In the genomic region with DNA sequence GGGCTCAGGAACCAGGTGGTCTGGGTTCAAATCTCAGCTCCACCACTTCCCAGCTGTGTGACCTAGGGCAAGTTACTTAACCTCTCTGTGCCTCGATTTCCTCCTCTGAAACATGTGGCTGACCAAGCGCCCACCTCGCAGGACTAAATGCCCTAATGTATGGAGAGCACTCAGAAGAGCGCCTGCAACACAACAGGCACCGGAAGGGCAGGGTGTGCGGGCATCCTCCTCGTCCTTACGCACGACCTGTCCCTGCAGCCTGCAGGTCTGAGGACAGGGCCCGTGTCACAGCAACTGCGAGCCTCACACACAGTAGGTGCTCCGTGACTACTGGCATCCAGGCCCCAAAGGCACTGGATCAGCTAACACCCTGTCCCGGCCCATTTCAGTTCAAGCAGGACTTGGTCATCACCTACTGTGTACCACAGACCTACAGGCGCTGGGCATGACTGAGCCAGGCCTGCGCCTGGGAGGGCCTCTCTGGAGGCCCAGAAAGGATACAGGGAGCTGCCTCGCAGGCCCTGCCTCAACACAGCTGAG, we compare ENCODE assay signal across 26 cellular contexts.
DNase-seq lines count a peak whose midpoint lies in the region; ATAC-seq, FAIRE-seq and TF ChIP-seq lines count a peak whose summit lies in the region.
"Had no signal": no experiment of that assay in that cellular context is flagged by ENCODE, and none has a peak within 500 bp of the region (broad histone marks: within the 10 kb centered on the region; RNA-seq: fewer than 3 reads in every experiment).

No MANE protein-coding gene starts in this region.

- POLR2A ChIA-PET in activated B cell treated with CpG ODN at 0.5 μM for 24 hours (lab: Charles Lee): no interaction called here

- 95 to 96% methylated on average over 16 of the region's 16 CpGs for WGBS in heart right ventricle, 2 donors
- WGBS in tibial nerve, 2 donors: 89 to 93% methylated on average over 11 to 16 of the region's 16 CpGs

- no peak overlapping the region for H3K4me3 Mint-ChIP-seq in activated B cell treated with CpG ODN at 0.5 μM for 24 hours
- peak overlapping the region; percentile 34 for H3K4me3 Mint-ChIP-seq in glutamatergic neuron (ENCODE audit: unreplicated experiment)
- H3K4me3 Mint-ChIP-seq: activated CD4-positive, alpha-beta memory T cell treated with anti-CD3 and anti-CD28 coated beads, Interleukin-2, amount 10 ng/mL, durations not matched to agents 7 days and 5 days; HFFc6 had no signal

- DNase-seq in left ventricle myocardium inferior (no peak), heart right ventricle (no peak), activated B cell treated with CpG ODN at 0.5 μM for 24 hours (no peak), glutamatergic neuron (no peak), tibial nerve (ENCODE audit: low spot score in 2 of 2) (no peak), NCI-H2081 treated with DMSO at 0.1 percent for 48 hours (lab: John Stamatoyannopoulos, UW) (no peak), HTR-8/SVneo (ENCODE audit: insufficient read length, low spot score) (no peak), T-helper 2 cell (no peak)
- DNase-seq: activated CD4-positive, alpha-beta memory T cell treated with anti-CD3 and anti-CD28 coated beads, Interleukin-2, amount 10 ng/mL, durations not matched to agents 7 days and 5 days; activated T-cell treated with anti-CD3 and anti-CD28 coated beads for 4 hours; amniotic stem cell; C1 segment of cervical spinal cord; HFFc6; lower lobe of right lung; MG63; NCI-H1436; NCI-H2107; NCI-H446 treated with DMSO at 0.1 percent for 48 hours; psoas muscle; Right ventricle myocardium superior; stimulated activated CD4-positive, alpha-beta T cell treated with anti-CD3 and anti-CD28 coated beads, Interleukin-1b, Interleukin-23, amount 100 ng/mL, for 48 hours; testis had no signal

- H3K4me1 Mint-ChIP-seq in activated B cell treated with CpG ODN at 0.5 μM for 24 hours (peaks cover 3% of the 10 kb centered on the region), glutamatergic neuron (ENCODE audit: low read depth, unreplicated experiment) (peaks cover 42% of the 10 kb centered on the region)

- intact Hi-C loops in left ventricle myocardium inferior (cut with micrococcal nuclease) (no loop called here), heart right ventricle (cut with DNase I) (no loop called here), activated B cell treated with CpG ODN at 0.5 μM for 24 hours (cut with micrococcal nuclease) (no loop called here)

- H3K36me3 Mint-ChIP-seq in activated B cell treated with CpG ODN at 0.5 μM for 24 hours (ENCODE audit: low read depth) (peaks cover 34% of the 10 kb centered on the region), glutamatergic neuron (ENCODE audit: unreplicated experiment) (no peaks in the 10 kb centered on the region)

- H3K27ac Mint-ChIP-seq in activated B cell treated with CpG ODN at 0.5 μM for 24 hours: peak overlapping the region; percentile 46
- H3K27ac Mint-ChIP-seq in glutamatergic neuron (ENCODE audit: unreplicated experiment): peak overlapping the region; percentile 68
- H3K27ac Mint-ChIP-seq: activated CD4-positive, alpha-beta memory T cell treated with anti-CD3 and anti-CD28 coated beads, Interleukin-2, amount 10 ng/mL, durations not matched to agents 7 days and 5 days; HFFc6 had no signal

- FAIRE-seq in HTR-8/SVneo (lab: Jason Lieb, UNC): no peak
- FAIRE-seq: keratinocyte had no signal

- H3K27me3 ChIP-seq in left ventricle myocardium inferior (ENCODE audit: low read depth) (no peaks in the 10 kb centered on the region), heart right ventricle (no peaks in the 10 kb centered on the region), tibial nerve (no peaks in the 10 kb centered on the region)
- H3K27me3 ChIP-seq: cardiac muscle cell, MG63, neutrophil, testis had no signal

- no peaks in the 10 kb centered on the region for H3K9me3 ChIP-seq in left ventricle myocardium inferior (replicated peaks)
- H3K9me3 ChIP-seq in heart right ventricle: no peaks in the 10 kb centered on the region
- H3K9me3 ChIP-seq in tibial nerve: no peaks in the 10 kb centered on the region
- H3K9me3 ChIP-seq: lower lobe of right lung, MG63, neutrophil, psoas muscle, testis had no signal

- H3K4me1 ChIP-seq in left ventricle myocardium inferior: peaks cover 62% of the 10 kb centered on the region
- H3K4me1 ChIP-seq in heart right ventricle: peaks cover 18 to 70% (median 44%) of the 10 kb centered on the region in 9 donors
- peaks cover 0 to 54% (median 19%) of the 10 kb centered on the region in 4 donors for H3K4me1 ChIP-seq in tibial nerve
- H3K4me1 ChIP-seq: psoas muscle had no signal

- H3K9me3 Mint-ChIP-seq in activated B cell treated with CpG ODN at 0.5 μM for 24 hours (no peaks in the 10 kb centered on the region), glutamatergic neuron (ENCODE audit: unreplicated experiment) (peaks cover 21% of the 10 kb centered on the region)
- H3K9me3 Mint-ChIP-seq: HFFc6 had no signal

- no peak for TF ChIP-seq EP300 in tibial nerve (IDR thresholded peaks at IDR 0.05)

- H3K27ac ChIP-seq in left ventricle myocardium inferior (replicated peaks) (peak overlapping the region; percentile 42), heart right ventricle (peak overlapping the region in 4 of 10 donors; percentile 29 to 67 (median 58)), tibial nerve (peak overlapping the region in 3 of 4 donors; percentile 23 to 79 (median 43))
- H3K27ac ChIP-seq: lower lobe of right lung, neutrophil, psoas muscle had no signal

- ATAC-seq in heart right ventricle (no peak), activated B cell treated with CpG ODN at 0.5 μM for 24 hours (ENCODE audit: low read depth) (no peak)
- ATAC-seq: lower lobe of right lung, psoas muscle had no signal

- TF ChIP-seq POLR2A in tibial nerve (IDR thresholded peaks at IDR 0.05): no peak

- TF ChIP-seq CTCF in left ventricle myocardium inferior (IDR thresholded peaks at IDR 0.05; ENCODE audit: borderline replicate concordance) (no peak), heart right ventricle (IDR thresholded peaks at IDR 0.05) (no peak), activated B cell treated with CpG ODN at 0.5 μM for 24 hours (IDR thresholded peaks at IDR 0.05) (no peak), glutamatergic neuron (IDR thresholded peaks at IDR 0.05; ENCODE audit: partially characterized antibody, unreplicated experiment) (no peak), tibial nerve (IDR thresholded peaks at IDR 0.05) (no peak)

- no peak overlapping the region for H3K4me3 ChIP-seq in left ventricle myocardium inferior
- no peak overlapping the region for H3K4me3 ChIP-seq in heart right ventricle
- H3K4me3 ChIP-seq in tibial nerve: no peak overlapping the region
- H3K4me3 ChIP-seq: cardiac muscle cell, lower lobe of right lung, MG63, psoas muscle, skin epidermis, testis had no signal

- CTCF ChIA-PET in activated B cell treated with CpG ODN at 0.5 μM for 24 hours (lab: Charles Lee): no interaction called here

- H3K27me3 Mint-ChIP-seq in activated B cell treated with CpG ODN at 0.5 μM for 24 hours (no peaks in the 10 kb centered on the region), glutamatergic neuron (ENCODE audit: unreplicated experiment) (peaks cover 25% of the 10 kb centered on the region)
- H3K27me3 Mint-ChIP-seq: activated CD4-positive, alpha-beta memory T cell treated with anti-CD3 and anti-CD28 coated beads, Interleukin-2, amount 10 ng/mL, durations not matched to agents 7 days and 5 days had no signal

- H3K36me3 ChIP-seq in left ventricle myocardium inferior (peaks cover 10% of the 10 kb centered on the region), heart right ventricle (peaks cover 0 to 59% (median 7%) of the 10 kb centered on the region in 9 donors), tibial nerve (peaks cover 0 to 41% (median under 1%) of the 10 kb centered on the region in 3 donors)
- H3K36me3 ChIP-seq: cardiac muscle cell had no signal
